17 cellular contexts compared by ENCODE assay signal in the genomic region with DNA sequence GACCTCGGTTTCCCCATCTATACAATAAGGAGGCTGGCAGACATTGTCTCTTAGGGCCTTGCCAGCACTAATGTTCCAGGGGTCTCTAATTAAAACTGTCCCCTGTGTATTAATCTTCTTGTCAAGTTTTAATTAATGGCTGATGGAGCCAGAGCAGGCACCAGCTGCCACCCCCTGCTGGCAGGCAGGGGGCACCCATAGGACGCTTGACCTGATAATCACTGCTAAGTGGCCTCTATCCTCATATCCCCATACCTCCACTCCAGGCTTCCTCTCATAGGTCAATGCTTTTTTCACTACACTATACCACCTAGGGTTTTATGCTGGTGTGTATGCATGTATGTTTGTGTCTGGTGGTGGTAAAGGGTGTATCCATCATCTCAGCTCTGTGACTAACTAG.
DNase-seq lines count a peak whose midpoint lies in the region; ATAC-seq, FAIRE-seq and TF ChIP-seq lines count a peak whose summit lies in the region.
"Had no signal": no experiment of that assay in that cellular context is flagged by ENCODE, and none has a peak within 500 bp of the region (broad histone marks: within the 10 kb centered on the region; RNA-seq: fewer than 3 reads in every experiment).

No MANE protein-coding gene starts in this region.

- peaks cover 18% of the 10 kb centered on the region; the same call in 1 of the 2 replicates for H3K27me3 Mint-ChIP-seq in HFFc6 (ENCODE audit: insufficient read depth)

- no peaks in the 10 kb centered on the region for H3K9me3 Mint-ChIP-seq in HFFc6

- FAIRE-seq in D721Med (lab: Jason Lieb, UNC) (no peak), urothelium cell line (lab: Jason Lieb, UNC) (no peak)

- H3K4me3 ChIP-seq in BE2C (ENCODE audit: low read depth, low read length) (no peak overlapping the region), ovary (no peak overlapping the region)
- H3K4me3 ChIP-seq: BLaER1 treated with 17β-estradiol and CSF1 and Interleukin-3, amounts not matched to agents 10 nM and 100 nM; GM23248; MG63; PC-9; SK-N-MC had no signal

- TF ChIP-seq EP300 in ovary (IDR thresholded peaks at IDR 0.05) = no peak

- no peaks in the 10 kb centered on the region for H3K36me3 ChIP-seq in BE2C
- no peaks in the 10 kb centered on the region for H3K36me3 ChIP-seq in ovary
- H3K36me3 ChIP-seq: BLaER1 treated with 17β-estradiol and CSF1 and Interleukin-3, amounts not matched to agents 10 nM and 100 nM; MG63 had no signal

- TF ChIP-seq POLR2A in ovary (IDR thresholded peaks at IDR 0.05) = no peak

- WGBS in ovary, 3 donors = 57 to 66% (median 61%) methylated on average over 2 of the region's 2 CpGs

- DNase-seq in BE2C (peak; percentile 23), D721Med (ENCODE audit: insufficient read length, low spot score) (no peak), HFFc6 (no peak), left ventricle myocardium superior (no peak), urothelium cell line (ENCODE audit: low spot score) (no peak), ovary (no peak)
- DNase-seq: GM23248, MG63, NCI-H1092 treated with DMSO at 0.1 percent for 48 hours, NCI-H1930, NCI-H2171, NCI-H446 treated with DMSO at 0.1 percent for 48 hours, PC-9 had no signal

- H3K4me1 ChIP-seq in BE2C (peaks cover 7% of the 10 kb centered on the region; the same call in 1 of the 2 replicates), ovary (ENCODE audit: insufficient read depth) (no peaks in the 10 kb centered on the region)

- no peaks in the 10 kb centered on the region for H3K36me3 Mint-ChIP-seq in HFFc6 (ENCODE audit: low read depth)

- no peaks in the 10 kb centered on the region for H3K4me1 Mint-ChIP-seq in HFFc6 (ENCODE audit: low read depth)

- H3K27ac ChIP-seq in ovary = no peak overlapping the region
- H3K27ac ChIP-seq: BLaER1 treated with 17β-estradiol and CSF1 and Interleukin-3, amounts not matched to agents 10 nM and 100 nM; GM23248; KMS-11; PC-9; SK-N-MC had no signal

- TF ChIP-seq CTCF in BE2C (IDR thresholded peaks at IDR 0.05; ENCODE audit: low read depth, low read length) = peak; percentile 49
- peak; percentile 27 for TF ChIP-seq CTCF in D721Med (IDR thresholded peaks at IDR 0.05; ENCODE audit: insufficient read depth, missing control alignments)
- peak; percentile 31 for TF ChIP-seq CTCF in HFFc6 (IDR thresholded peaks at IDR 0.05)
- TF ChIP-seq CTCF in ovary (IDR thresholded peaks at IDR 0.05) = no peak

- H3K27ac Mint-ChIP-seq in HFFc6 = no peak overlapping the region

- intact Hi-C loops in left ventricle myocardium superior (cut with micrococcal nuclease) (no loop called here), ovary (cut with DNase I) (no loop called here)

- no peaks in the 10 kb centered on the region for H3K9me3 ChIP-seq in BE2C
- H3K9me3 ChIP-seq in ovary = no peaks in the 10 kb centered on the region
- H3K9me3 ChIP-seq: BLaER1 treated with 17β-estradiol and CSF1 and Interleukin-3, amounts not matched to agents 10 nM and 100 nM; MG63 had no signal

- no peak overlapping the region for H3K4me3 Mint-ChIP-seq in HFFc6

- ATAC-seq in left ventricle myocardium superior (peak; percentile 54), GM21529 (IDR thresholded peaks at IDR 0.05; ENCODE audit: unreplicated experiment) (no peak)

- H3K27me3 ChIP-seq in BE2C = no peaks in the 10 kb centered on the region
- no peaks in the 10 kb centered on the region for H3K27me3 ChIP-seq in ovary
- H3K27me3 ChIP-seq: MG63 had no signal

Comparison
In these comparisons a context has a peak if more than half of its experiments do, and no peak if none do; other contexts are left out.
1. CTCF ChIP-seq: peak in BE2C (single experiment), D721Med (single experiment) and HFFc6 (single experiment); none in ovary (0 of 3).